Comparison of ENCODE assay signal across 2 cellular contexts in the genomic region with DNA sequence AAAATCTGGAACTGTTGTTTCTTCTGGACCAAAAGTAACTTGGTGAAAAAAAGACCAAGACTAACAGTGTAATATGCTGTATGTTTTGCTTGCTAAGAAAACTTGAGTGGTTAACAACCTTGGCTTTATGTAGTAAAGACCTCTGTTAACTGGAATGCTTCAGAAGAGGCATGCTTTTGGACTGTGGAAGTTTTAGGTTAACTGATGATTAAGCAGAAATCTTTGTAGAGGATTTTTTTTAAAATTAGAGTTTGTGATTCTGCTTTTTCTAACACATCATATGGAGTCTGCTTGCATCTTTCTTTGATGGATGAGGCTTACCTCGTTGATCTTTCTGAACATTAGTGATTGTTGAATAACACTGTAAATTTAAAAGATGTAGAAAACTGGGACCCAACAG.
A peak's percentile ranks its signal among the peaks of the same experiment; 100 is the strongest.
TF ChIP-seq lines count a peak whose summit lies in the region.

No MANE protein-coding gene starts in this region.

TF ChIP-seq in IMR-90, 13 proteins besides CTCF, POLR2A, EP300 and RAD21:
- TF ChIP-seq NFE2L2 (IDR thresholded peaks at IDR 0.05; ENCODE audit: low read depth, low read length) (no peak), MAFK (IDR thresholded peaks at IDR 0.05; ENCODE audit: low read depth, low read length) (peak; percentile 36; the same call in 1 of the 2 replicates)

TF ChIP-seq in K562, 482 proteins besides CTCF, POLR2A, EP300 and RAD21:
- TF ChIP-seq ZNF586 (CRISPR knock-in tag; conservative IDR thresholded peaks at IDR 0.05) (no peak), ZNF75A (CRISPR knock-in tag; IDR thresholded peaks at IDR 0.05) (no peak), ZNF316 (IDR thresholded peaks at IDR 0.05) (peak; percentile 56; the same call in 1 of the 2 replicates)
